Comparison of ENCODE assay signal across 22 cellular contexts in the genomic region with DNA sequence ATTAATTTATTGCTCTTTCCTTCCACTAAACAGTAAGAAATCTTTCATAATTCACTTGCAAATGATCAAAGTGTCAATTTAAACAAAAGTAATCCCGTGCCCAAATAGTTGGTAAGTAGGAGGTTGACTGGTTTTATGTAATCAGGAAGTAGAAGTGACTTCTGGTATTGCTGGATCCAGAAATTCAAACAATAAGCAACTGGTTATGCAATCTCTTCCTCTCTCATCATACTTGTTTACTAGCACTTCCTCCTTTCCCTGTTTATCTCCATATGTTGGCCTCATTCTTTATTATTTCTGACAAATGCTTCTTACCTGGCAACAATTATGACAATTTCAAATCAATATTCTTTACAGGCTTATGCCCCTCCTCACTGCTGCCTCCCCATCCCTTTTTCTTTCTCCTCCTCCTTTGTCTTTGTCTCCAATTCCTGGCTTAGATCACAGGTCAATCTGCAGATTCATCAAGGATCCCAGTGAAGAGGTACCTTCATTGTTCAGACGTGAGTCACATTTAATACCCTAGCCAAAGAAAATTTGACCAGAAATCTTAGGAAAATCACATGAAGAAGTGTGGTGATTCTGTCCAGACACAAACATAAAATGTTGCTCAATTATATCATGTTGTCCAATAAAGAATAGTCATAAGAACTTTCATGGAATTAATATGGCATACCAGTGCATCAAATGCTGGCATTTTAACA.
DNase-seq lines count a peak whose midpoint lies in the region; ATAC-seq, FAIRE-seq and TF ChIP-seq lines count a peak whose summit lies in the region.
"Had no signal": no experiment of that assay in that cellular context is flagged by ENCODE, and none has a peak within 500 bp of the region (broad histone marks: within the 10 kb centered on the region; RNA-seq: fewer than 3 reads in every experiment).

No MANE protein-coding gene starts in this region.

- POLR2A ChIA-PET in activated CD4-positive, alpha-beta memory T cell treated with anti-CD3 and anti-CD28 coated beads, Interleukin-2, amount 10 ng/mL, durations not matched to agents 7 days and 5 days (lab: Charles Lee) = no interaction called here

- H3K9me3 ChIP-seq in astrocyte (ENCODE audit: insufficient read depth, low read depth, low read length) (no peaks in the 10 kb centered on the region), mesenchymal stem cell (ENCODE audit: control insufficient read depth, low read length) (peaks cover 9% of the 10 kb centered on the region), pancreas (no peaks in the 10 kb centered on the region)
- H3K9me3 ChIP-seq: mucosa of descending colon, neutrophil, upper lobe of right lung had no signal

- H4K20me1 ChIP-seq in astrocyte (ENCODE audit: insufficient read depth, low read length) = no peaks in the 10 kb centered on the region

- H3K36me3 ChIP-seq in astrocyte (ENCODE audit: insufficient read depth, low read length) (no peaks in the 10 kb centered on the region), mesenchymal stem cell (ENCODE audit: control insufficient read depth in 1 of 2, insufficient read depth in 2 of 2, low read depth in 1 of 2, low read length in 2 of 2) (no peaks in the 10 kb centered on the region), pancreas (no peaks in the 10 kb centered on the region)
- H3K36me3 ChIP-seq: neutrophil, upper lobe of right lung had no signal

- no peaks in the 10 kb centered on the region for H3K36me3 Mint-ChIP-seq in astrocyte (ENCODE audit: low read depth, unreplicated experiment)
- H3K36me3 Mint-ChIP-seq in activated CD4-positive, alpha-beta memory T cell treated with anti-CD3 and anti-CD28 coated beads, Interleukin-2, amount 10 ng/mL, durations not matched to agents 7 days and 5 days (ENCODE audit: low read depth) = no peaks in the 10 kb centered on the region
- H3K36me3 Mint-ChIP-seq: activated CD4-positive, alpha-beta memory T cell treated with anti-CD3 and anti-CD28 coated beads for 36 hours; activated naive CD8-positive, alpha-beta T cell treated with anti-CD3 and anti-CD28 coated beads for 36 hours; CD4-positive, alpha-beta memory T cell had no signal

- no peaks in the 10 kb centered on the region for H3K79me2 ChIP-seq in astrocyte (ENCODE audit: insufficient read depth, low read length)

- no peak overlapping the region for H2AK5ac ChIP-seq in mesenchymal stem cell (ENCODE audit: low read length, severe bottlenecking)

- no peak overlapping the region for H3K4ac ChIP-seq in mesenchymal stem cell (ENCODE audit: low read depth in 1 of 2, low read length in 2 of 2)

- H3K14ac ChIP-seq in mesenchymal stem cell (ENCODE audit: low read length in 2 of 2) = no peak overlapping the region

- H3K9ac ChIP-seq in astrocyte (ENCODE audit: low read length) (no peak overlapping the region), mesenchymal stem cell (ENCODE audit: low read length) (no peak overlapping the region)

- ATAC-seq in pancreas = no peak
- no peak for ATAC-seq in GM18858 (IDR thresholded peaks at IDR 0.05; ENCODE audit: unreplicated experiment)
- no peak for ATAC-seq in GM19023 (IDR thresholded peaks at IDR 0.05; ENCODE audit: unreplicated experiment)
- ATAC-seq: activated T-cell treated with anti-CD3 and anti-CD28 coated beads, Interleukin-2, amount 50 U/mL, for 72 hours; left colon; mucosa of descending colon; stimulated activated naive CD8-positive, alpha-beta T cell treated with anti-CD3 and anti-CD28 coated beads, Interleukin-15, amount 100 ng/mL, for 72 hours; upper lobe of right lung had no signal

- H3K23ac ChIP-seq in mesenchymal stem cell (ENCODE audit: low read length in 2 of 2) = no peak overlapping the region

- H3K4me2 ChIP-seq in astrocyte (ENCODE audit: low read length) (no peak overlapping the region), mesenchymal stem cell (ENCODE audit: low read length, poor library complexity, severe bottlenecking) (no peak overlapping the region)

- H3K27me3 ChIP-seq in astrocyte (ENCODE audit: insufficient read depth, low read length) (no peaks in the 10 kb centered on the region), mesenchymal stem cell (ENCODE audit: control insufficient read depth in 1 of 2, insufficient read depth in 1 of 2, low read length in 2 of 2) (no peaks in the 10 kb centered on the region), pancreas (no peaks in the 10 kb centered on the region)
- H3K27me3 ChIP-seq: neutrophil, upper lobe of right lung had no signal

- H3K4me3 ChIP-seq in astrocyte (ENCODE audit: insufficient read depth, low read depth, low read length) (no peak overlapping the region), mesenchymal stem cell (ENCODE audit: insufficient read depth in 1 of 2, low read depth in 1 of 2, low read length in 2 of 2) (no peak overlapping the region), pancreas (no peak overlapping the region)
- H3K4me3 ChIP-seq: mucosa of descending colon, upper lobe of right lung had no signal

- H3K4me1 Mint-ChIP-seq in astrocyte (ENCODE audit: low read depth, unreplicated experiment) = peaks cover 11% of the 10 kb centered on the region
- H3K4me1 Mint-ChIP-seq in activated CD4-positive, alpha-beta memory T cell treated with anti-CD3 and anti-CD28 coated beads, Interleukin-2, amount 10 ng/mL, durations not matched to agents 7 days and 5 days = no peaks in the 10 kb centered on the region
- H3K4me1 Mint-ChIP-seq: activated naive CD8-positive, alpha-beta T cell treated with anti-CD3 and anti-CD28 coated beads for 36 hours; CD4-positive, alpha-beta memory T cell; stimulated activated naive CD8-positive, alpha-beta T cell treated with anti-CD3 and anti-CD28 coated beads, Interleukin-15, amount 100 ng/mL, for 72 hours had no signal

- no peak overlapping the region for H3K4me3 Mint-ChIP-seq in astrocyte (ENCODE audit: unreplicated experiment)
- no peak overlapping the region for H3K4me3 Mint-ChIP-seq in activated CD4-positive, alpha-beta memory T cell treated with anti-CD3 and anti-CD28 coated beads, Interleukin-2, amount 10 ng/mL, durations not matched to agents 7 days and 5 days
- H3K4me3 Mint-ChIP-seq: activated CD4-positive, alpha-beta memory T cell treated with anti-CD3 and anti-CD28 coated beads for 36 hours; activated naive CD8-positive, alpha-beta T cell treated with anti-CD3 and anti-CD28 coated beads for 36 hours; activated T-cell treated with anti-CD3 and anti-CD28 coated beads, Interleukin-2, amount 50 U/mL, for 72 hours; CD4-positive, alpha-beta memory T cell; stimulated activated naive CD8-positive, alpha-beta T cell treated with anti-CD3 and anti-CD28 coated beads, Interleukin-15, amount 100 ng/mL, for 72 hours had no signal

- peaks cover 3% of the 10 kb centered on the region for H3K9me3 Mint-ChIP-seq in astrocyte (ENCODE audit: unreplicated experiment)
- peaks cover 16% of the 10 kb centered on the region for H3K9me3 Mint-ChIP-seq in activated CD4-positive, alpha-beta memory T cell treated with anti-CD3 and anti-CD28 coated beads, Interleukin-2, amount 10 ng/mL, durations not matched to agents 7 days and 5 days

- CTCF ChIA-PET in activated CD4-positive, alpha-beta memory T cell treated with anti-CD3 and anti-CD28 coated beads, Interleukin-2, amount 10 ng/mL, durations not matched to agents 7 days and 5 days (lab: Charles Lee) = no interaction called here

- no peaks in the 10 kb centered on the region for H3K79me1 ChIP-seq in mesenchymal stem cell (replicated peaks; ENCODE audit: low read length, poor library complexity, severe bottlenecking)

- no peak overlapping the region for H2BK15ac ChIP-seq in mesenchymal stem cell (ENCODE audit: low read depth, poor library complexity, severe bottlenecking)

- DNase-seq in DMS53 (lab: John Stamatoyannopoulos, UW) (peak; percentile 50), MV-4-11 (lab: John Stamatoyannopoulos, UW) (peak; percentile 71), astrocyte (ENCODE audit: low read depth) (peak; percentile 42), mesenchymal stem cell (peak; percentile 22), pancreas (no peak)
- DNase-seq in activated CD4-positive, alpha-beta memory T cell treated with anti-CD3 and anti-CD28 coated beads, Interleukin-2, amount 10 ng/mL, durations not matched to agents 7 days and 5 days = no peak
- DNase-seq: activated CD4-positive, alpha-beta memory T cell treated with anti-CD3 and anti-CD28 coated beads for 36 hours; activated naive CD8-positive, alpha-beta T cell treated with anti-CD3 and anti-CD28 coated beads for 36 hours; activated T-cell treated with anti-CD3 and anti-CD28 coated beads, Interleukin-2, amount 50 U/mL, for 72 hours; CD4-positive, alpha-beta memory T cell; effector CD8-positive, alpha-beta T cell; left colon; mucosa of descending colon; NCI-H1417; NCI-H82; stimulated activated CD4-positive, alpha-beta T cell treated with anti-CD3 and anti-CD28 coated beads, Interleukin-1b, Interleukin-23, amount 100 ng/mL, for 48 hours; stimulated activated naive CD8-positive, alpha-beta T cell treated with anti-CD3 and anti-CD28 coated beads, Interleukin-15, amount 100 ng/mL, for 72 hours; upper lobe of right lung had no signal

- no peaks in the 10 kb centered on the region for H3K27me3 Mint-ChIP-seq in astrocyte (ENCODE audit: low read depth, unreplicated experiment)
- no peaks in the 10 kb centered on the region for H3K27me3 Mint-ChIP-seq in activated CD4-positive, alpha-beta memory T cell treated with anti-CD3 and anti-CD28 coated beads, Interleukin-2, amount 10 ng/mL, durations not matched to agents 7 days and 5 days
- H3K27me3 Mint-ChIP-seq: activated CD4-positive, alpha-beta memory T cell treated with anti-CD3 and anti-CD28 coated beads for 36 hours; activated naive CD8-positive, alpha-beta T cell treated with anti-CD3 and anti-CD28 coated beads for 36 hours; CD4-positive, alpha-beta memory T cell; stimulated activated naive CD8-positive, alpha-beta T cell treated with anti-CD3 and anti-CD28 coated beads, Interleukin-15, amount 100 ng/mL, for 72 hours had no signal

- no peak overlapping the region for H2BK12ac ChIP-seq in mesenchymal stem cell (ENCODE audit: low read length in 2 of 2)

- H3K18ac ChIP-seq in mesenchymal stem cell (ENCODE audit: low read depth in 1 of 2, low read length in 2 of 2) = no peak overlapping the region

- H2BK5ac ChIP-seq in mesenchymal stem cell (ENCODE audit: low read depth, low read length, poor library complexity, severe bottlenecking) = no peak overlapping the region

- H3K27ac Mint-ChIP-seq in astrocyte (ENCODE audit: unreplicated experiment) = no peak overlapping the region
- no peak overlapping the region for H3K27ac Mint-ChIP-seq in activated CD4-positive, alpha-beta memory T cell treated with anti-CD3 and anti-CD28 coated beads, Interleukin-2, amount 10 ng/mL, durations not matched to agents 7 days and 5 days
- H3K27ac Mint-ChIP-seq: activated CD4-positive, alpha-beta memory T cell treated with anti-CD3 and anti-CD28 coated beads for 36 hours; activated naive CD8-positive, alpha-beta T cell treated with anti-CD3 and anti-CD28 coated beads for 36 hours; activated T-cell treated with anti-CD3 and anti-CD28 coated beads, Interleukin-2, amount 50 U/mL, for 72 hours; CD4-positive, alpha-beta memory T cell; stimulated activated naive CD8-positive, alpha-beta T cell treated with anti-CD3 and anti-CD28 coated beads, Interleukin-15, amount 100 ng/mL, for 72 hours had no signal

- H4K91ac ChIP-seq in mesenchymal stem cell (ENCODE audit: low read length) = no peak overlapping the region

- H3K27ac ChIP-seq in astrocyte (ENCODE audit: low read depth, low read length) = no peak overlapping the region
- no peak overlapping the region for H3K27ac ChIP-seq in mesenchymal stem cell (ENCODE audit: low read length, poor library complexity, severe bottlenecking)
- no peak overlapping the region for H3K27ac ChIP-seq in pancreas
- H3K27ac ChIP-seq: neutrophil, upper lobe of right lung had no signal

- intact Hi-C loops in pancreas (cut with DNase I) = no loop called here

- no peak overlapping the region for H2BK120ac ChIP-seq in mesenchymal stem cell (ENCODE audit: low read depth, low read length)

- no peak overlapping the region for H4K8ac ChIP-seq in mesenchymal stem cell (ENCODE audit: low read length)

- TF ChIP-seq CTCF in astrocyte (IDR thresholded peaks at IDR 0.05; ENCODE audit: insufficient read depth, low read depth, low read length) = no peak
- no peak for TF ChIP-seq CTCF in pancreas (IDR thresholded peaks at IDR 0.05)

- H2AFZ ChIP-seq in astrocyte (ENCODE audit: low read depth, low read length) (no peak overlapping the region), mesenchymal stem cell (ENCODE audit: low read depth, low read length) (no peak overlapping the region)

- H3K4me1 ChIP-seq in astrocyte (ENCODE audit: insufficient read depth, low read length) = no peaks in the 10 kb centered on the region
- H3K4me1 ChIP-seq in mesenchymal stem cell (ENCODE audit: control insufficient read depth, insufficient read depth, low read depth, low read length) = no peaks in the 10 kb centered on the region
- no peaks in the 10 kb centered on the region for H3K4me1 ChIP-seq in pancreas
- H3K4me1 ChIP-seq: upper lobe of right lung had no signal

- FAIRE-seq in astrocyte (lab: Jason Lieb, UNC) (no peak), pancreas (lab: Jason Lieb, UNC) (no peak)
- FAIRE-seq: RCC 7860 had no signal

- WGBS in mesenchymal stem cell = 70% methylated on average over 1 of the region's 2 CpGs
- 20 to 37% methylated on average over 2 of the region's 2 CpGs for WGBS in pancreas, 2 donors

Comparison
In these comparisons a context has a peak if more than half of its experiments do, and no peak if none do; other contexts are left out.
1. DNase-seq: peak in DMS53 (single experiment), MV-4-11 (single experiment), astrocyte (single experiment) and mesenchymal stem cell (single experiment); none in activated CD4-positive, alpha-beta memory T cell treated with anti-CD3 and anti-CD28 coated beads, Interleukin-2, amount 10 ng/mL, durations not matched to agents 7 days and 5 days (single experiment) and pancreas (0 of 6).